In the genomic region with DNA sequence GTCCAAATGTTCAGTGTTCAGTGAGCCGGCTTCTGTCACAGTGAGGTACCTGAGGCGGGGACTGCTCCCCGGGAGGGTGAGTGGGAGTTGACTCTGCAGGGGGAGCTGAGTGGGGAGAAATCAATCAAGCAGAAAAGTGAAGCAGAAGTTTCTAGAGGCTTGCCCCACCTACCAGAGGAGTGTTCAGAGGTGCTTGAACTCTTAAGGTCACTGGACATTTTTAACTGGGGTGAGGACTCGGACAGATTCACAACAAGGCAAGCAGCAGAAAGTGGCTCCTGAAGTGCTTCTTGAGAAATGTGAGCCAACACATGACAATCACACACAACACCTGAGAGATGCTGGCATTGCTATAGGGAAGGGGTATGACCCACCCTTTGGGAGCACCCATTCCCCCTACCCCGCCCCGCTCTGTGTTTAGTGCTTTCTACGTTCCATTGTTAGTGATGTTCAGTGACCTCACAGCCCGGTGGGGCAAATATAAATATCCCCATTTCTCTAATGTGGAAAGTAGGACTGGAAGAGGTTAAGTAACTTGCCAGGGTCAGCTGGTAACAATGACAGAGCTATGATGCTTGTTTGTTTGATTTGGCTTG, we compare ENCODE assay signal across 1 cellular context.
TF ChIP-seq lines count a peak whose summit lies in the region.

No MANE protein-coding gene starts in this region.

TF ChIP-seq in IMR-90, 13 proteins besides CTCF, POLR2A, EP300 and RAD21 (continued from another document):
- no peak for TF ChIP-seq ELK1 (IDR thresholded peaks at IDR 0.05; ENCODE audit: borderline replicate concordance, low read depth, low read length)
